ENCODE assay signal across 1 cellular context in the genomic region with DNA sequence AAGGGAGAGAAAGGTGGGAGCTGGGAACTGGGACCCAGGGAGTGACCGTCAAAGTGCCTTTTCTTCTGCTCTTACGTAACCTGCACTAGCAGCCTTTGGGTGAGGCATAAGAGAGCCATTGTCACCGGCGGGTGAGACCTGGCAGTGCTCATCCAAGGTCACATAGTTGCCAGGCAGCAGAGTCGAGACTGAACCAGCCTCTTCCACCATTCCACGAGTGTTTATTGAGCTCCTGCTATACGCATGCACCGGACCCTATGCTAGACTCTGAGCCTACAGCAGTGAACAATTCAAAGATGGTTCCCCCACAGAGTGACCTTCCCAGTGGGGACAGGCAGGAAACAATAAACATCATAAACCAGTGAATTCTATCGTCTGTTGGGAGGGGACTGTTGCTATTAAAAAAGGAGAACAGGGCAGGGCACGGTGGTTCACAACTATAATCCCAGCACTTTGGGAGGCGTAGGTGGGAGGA.
TF ChIP-seq lines count a peak whose summit lies in the region.

No MANE protein-coding gene starts in this region.

TF ChIP-seq in HepG2, 621 proteins besides CTCF, POLR2A, EP300 and RAD21 (continues in another document):
- TF ChIP-seq CEBPG (CRISPR knock-in tag; IDR thresholded peaks at IDR 0.05) (peak; percentile 87), SNAI1 (CRISPR knock-in tag; IDR thresholded peaks at IDR 0.05; ENCODE audit: borderline replicate concordance) (no peak), SIX4 (CRISPR knock-in tag; IDR thresholded peaks at IDR 0.05) (0 out of 2 replicates have a peak, but pooled peaks have one; percentile 16), RXRA (CRISPR knock-in tag; IDR thresholded peaks at IDR 0.05) (peak; percentile 74; the same call in 1 of the 2 replicates), MED1 (CRISPR knock-in tag; IDR thresholded peaks at IDR 0.05) (peak; percentile 47; the same call in 1 of the 2 replicates), TEAD3 (CRISPR knock-in tag; optimal IDR thresholded peaks at IDR 0.05; ENCODE audit: borderline replicate concordance) (peak; percentile 88), CREM (IDR thresholded peaks at IDR 0.05) (peak; percentile 25; the same call in 1 of the 2 replicates), CREM (CRISPR knock-in tag; IDR thresholded peaks at IDR 0.05) (no peak), ZNF180 (CRISPR knock-in tag; IDR thresholded peaks at IDR 0.05; ENCODE audit: borderline replicate concordance, low read depth) (no peak), YEATS2 (CRISPR knock-in tag; IDR thresholded peaks at IDR 0.05; ENCODE audit: borderline replicate concordance) (peak; percentile 58; the same call in 1 of the 2 replicates), ZFP41 (CRISPR knock-in tag; IDR thresholded peaks at IDR 0.05; ENCODE audit: borderline replicate concordance) (no peak), ZNF652 (CRISPR knock-in tag; IDR thresholded peaks at IDR 0.05; ENCODE audit: borderline replicate concordance, low read depth) (no peak), ZNF790 (CRISPR knock-in tag; IDR thresholded peaks at IDR 0.05; ENCODE audit: borderline replicate concordance) (no peak), NFATC3 (CRISPR knock-in tag; IDR thresholded peaks at IDR 0.05) (no peak), RFX1 (IDR thresholded peaks at IDR 0.05) (peak; percentile 63; the same call in 1 of the 2 replicates), ZBTB26 (CRISPR knock-in tag; IDR thresholded peaks at IDR 0.05; ENCODE audit: borderline replicate concordance) (peak; percentile 44; the same call in 1 of the 2 replicates), ZMYM2 (CRISPR knock-in tag; IDR thresholded peaks at IDR 0.05) (peak; percentile 81), GLI4 (CRISPR knock-in tag; IDR thresholded peaks at IDR 0.05; ENCODE audit: borderline replicate concordance) (0 out of 2 replicates have a peak, but pooled peaks have one; percentile 36), ZFP36L1 (CRISPR knock-in tag; IDR thresholded peaks at IDR 0.05) (0 out of 2 replicates have a peak, but pooled peaks have one; percentile 47), CHD4 (IDR thresholded peaks at IDR 0.05; ENCODE audit: borderline replicate concordance, low read length) (no peak), RARA (CRISPR knock-in tag; IDR thresholded peaks at IDR 0.05) (peak; percentile 85), RXRB (CRISPR knock-in tag; IDR thresholded peaks at IDR 0.05; ENCODE audit: borderline replicate concordance) (peak; percentile 84), REPIN1 (CRISPR knock-in tag; IDR thresholded peaks at IDR 0.05; ENCODE audit: borderline replicate concordance, low read depth) (0 out of 2 replicates have a peak, but pooled peaks have one; percentile 25), HMGXB4 (CRISPR knock-in tag; IDR thresholded peaks at IDR 0.05; ENCODE audit: borderline replicate concordance in 1 of 2, low read depth in 1 of 2) (0 out of 4 replicates have a peak, but pooled peaks of 1 of the 2 experiments have one; percentile 21), XRCC5 (optimal IDR thresholded peaks at IDR 0.05; ENCODE audit: low read length) (peak; percentile 69), HBP1 (CRISPR knock-in tag; IDR thresholded peaks at IDR 0.05; ENCODE audit: low read depth) (0 out of 2 replicates have a peak, but pooled peaks have one; percentile 39), YY1 (IDR thresholded peaks at IDR 0.05; ENCODE audit: insufficient read depth, insufficient replicate concordance, low read depth, low read length) (peak; percentile 55), ZNF12 (CRISPR knock-in tag; IDR thresholded peaks at IDR 0.05) (peak; percentile 77), MAFG (CRISPR knock-in tag; IDR thresholded peaks at IDR 0.05) (no peak), TARDBP (CRISPR knock-in tag; IDR thresholded peaks at IDR 0.05) (peak; percentile 60; the same call in 1 of the 2 replicates), ZNF292 (CRISPR knock-in tag; IDR thresholded peaks at IDR 0.05; ENCODE audit: borderline replicate concordance, low read depth) (peak; percentile 79; the same call in 1 of the 2 replicates), SOX13 (IDR thresholded peaks at IDR 0.05) (no peak), SOX13 (CRISPR knock-in tag; conservative IDR thresholded peaks at IDR 0.05 in 1 of 2, IDR thresholded peaks at IDR 0.05 in 1 of 2) (peak in 1 of 2 experiments; percentile 88; a peak in 2 of 4 replicates), FOXO1 (CRISPR knock-in tag; IDR thresholded peaks at IDR 0.05) (peak; percentile 41; the same call in 1 of the 2 replicates), RFXANK (CRISPR knock-in tag; IDR thresholded peaks at IDR 0.05) (peak; percentile 57; the same call in 1 of the 2 replicates), ZNF660 (CRISPR knock-in tag; IDR thresholded peaks at IDR 0.05; ENCODE audit: borderline replicate concordance, low read depth) (no peak), NONO (IDR thresholded peaks at IDR 0.05) (no peak), NONO (CRISPR knock-in tag; conservative IDR thresholded peaks at IDR 0.05) (peak; percentile 58; the same call in 1 of the 2 replicates), NR2F2 (IDR thresholded peaks at IDR 0.05; ENCODE audit: borderline replicate concordance, low read depth) (no peak), ZNF644 (CRISPR knock-in tag; IDR thresholded peaks at IDR 0.05; ENCODE audit: low read depth) (peak; percentile 85), HDAC1 (CRISPR knock-in tag; IDR thresholded peaks at IDR 0.05) (peak; percentile 64; the same call in 1 of the 2 replicates)
- TF ChIP-seq, protein P1, sequence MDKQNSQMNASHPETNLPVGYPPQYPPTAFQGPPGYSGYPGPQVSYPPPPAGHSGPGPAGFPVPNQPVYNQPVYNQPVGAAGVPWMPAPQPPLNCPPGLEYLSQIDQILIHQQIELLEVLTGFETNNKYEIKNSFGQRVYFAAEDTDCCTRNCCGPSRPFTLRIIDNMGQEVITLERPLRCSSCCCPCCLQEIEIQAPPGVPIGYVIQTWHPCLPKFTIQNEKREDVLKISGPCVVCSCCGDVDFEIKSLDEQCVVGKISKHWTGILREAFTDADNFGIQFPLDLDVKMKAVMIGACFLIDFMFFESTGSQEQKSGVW (CRISPR knock-in tag; IDR thresholded peaks at IDR 0.05; ENCODE audit: borderline replicate concordance), result no peak
- TF ChIP-seq, protein P2, sequence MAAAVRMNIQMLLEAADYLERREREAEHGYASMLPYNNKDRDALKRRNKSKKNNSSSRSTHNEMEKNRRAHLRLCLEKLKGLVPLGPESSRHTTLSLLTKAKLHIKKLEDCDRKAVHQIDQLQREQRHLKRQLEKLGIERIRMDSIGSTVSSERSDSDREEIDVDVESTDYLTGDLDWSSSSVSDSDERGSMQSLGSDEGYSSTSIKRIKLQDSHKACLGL (CRISPR knock-in tag; IDR thresholded peaks at IDR 0.05), result no peak
- TF ChIP-seq, protein P3, sequence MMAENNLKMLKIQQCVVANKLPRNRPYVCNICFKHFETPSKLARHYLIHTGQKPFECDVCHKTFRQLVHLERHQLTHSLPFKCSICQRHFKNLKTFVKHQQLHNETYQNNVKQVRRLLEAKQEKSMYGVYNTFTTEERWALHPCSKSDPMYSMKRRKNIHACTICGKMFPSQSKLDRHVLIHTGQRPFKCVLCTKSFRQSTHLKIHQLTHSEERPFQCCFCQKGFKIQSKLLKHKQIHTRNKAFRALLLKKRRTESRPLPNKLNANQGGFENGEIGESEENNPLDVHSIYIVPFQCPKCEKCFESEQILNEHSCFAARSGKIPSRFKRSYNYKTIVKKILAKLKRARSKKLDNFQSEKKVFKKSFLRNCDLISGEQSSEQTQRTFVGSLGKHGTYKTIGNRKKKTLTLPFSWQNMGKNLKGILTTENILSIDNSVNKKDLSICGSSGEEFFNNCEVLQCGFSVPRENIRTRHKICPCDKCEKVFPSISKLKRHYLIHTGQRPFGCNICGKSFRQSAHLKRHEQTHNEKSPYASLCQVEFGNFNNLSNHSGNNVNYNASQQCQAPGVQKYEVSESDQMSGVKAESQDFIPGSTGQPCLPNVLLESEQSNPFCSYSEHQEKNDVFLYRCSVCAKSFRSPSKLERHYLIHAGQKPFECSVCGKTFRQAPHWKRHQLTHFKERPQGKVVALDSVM (CRISPR knock-in tag; IDR thresholded peaks at IDR 0.05), result peak; percentile 26; the same call in 1 of the 2 replicates
- TF ChIP-seq, protein P4, sequence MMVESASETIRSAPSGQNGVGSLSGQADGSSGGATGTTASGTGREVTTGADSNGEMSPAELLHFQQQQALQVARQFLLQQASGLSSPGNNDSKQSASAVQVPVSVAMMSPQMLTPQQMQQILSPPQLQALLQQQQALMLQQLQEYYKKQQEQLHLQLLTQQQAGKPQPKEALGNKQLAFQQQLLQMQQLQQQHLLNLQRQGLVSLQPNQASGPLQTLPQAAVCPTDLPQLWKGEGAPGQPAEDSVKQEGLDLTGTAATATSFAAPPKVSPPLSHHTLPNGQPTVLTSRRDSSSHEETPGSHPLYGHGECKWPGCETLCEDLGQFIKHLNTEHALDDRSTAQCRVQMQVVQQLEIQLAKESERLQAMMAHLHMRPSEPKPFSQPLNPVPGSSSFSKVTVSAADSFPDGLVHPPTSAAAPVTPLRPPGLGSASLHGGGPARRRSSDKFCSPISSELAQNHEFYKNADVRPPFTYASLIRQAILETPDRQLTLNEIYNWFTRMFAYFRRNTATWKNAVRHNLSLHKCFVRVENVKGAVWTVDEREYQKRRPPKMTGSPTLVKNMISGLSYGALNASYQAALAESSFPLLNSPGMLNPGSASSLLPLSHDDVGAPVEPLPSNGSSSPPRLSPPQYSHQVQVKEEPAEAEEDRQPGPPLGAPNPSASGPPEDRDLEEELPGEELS (CRISPR knock-in tag; IDR thresholded peaks at IDR 0.05), result peak; percentile 46; the same call in 1 of the 2 replicates
- TF ChIP-seq, protein P5, sequence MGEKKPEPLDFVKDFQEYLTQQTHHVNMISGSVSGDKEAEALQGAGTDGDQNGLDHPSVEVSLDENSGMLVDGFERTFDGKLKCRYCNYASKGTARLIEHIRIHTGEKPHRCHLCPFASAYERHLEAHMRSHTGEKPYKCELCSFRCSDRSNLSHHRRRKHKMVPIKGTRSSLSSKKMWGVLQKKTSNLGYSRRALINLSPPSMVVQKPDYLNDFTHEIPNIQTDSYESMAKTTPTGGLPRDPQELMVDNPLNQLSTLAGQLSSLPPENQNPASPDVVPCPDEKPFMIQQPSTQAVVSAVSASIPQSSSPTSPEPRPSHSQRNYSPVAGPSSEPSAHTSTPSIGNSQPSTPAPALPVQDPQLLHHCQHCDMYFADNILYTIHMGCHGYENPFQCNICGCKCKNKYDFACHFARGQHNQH (CRISPR knock-in tag; IDR thresholded peaks at IDR 0.05), result peak; percentile 51; the same call in 1 of the 2 replicates
- TF ChIP-seq, protein P6, sequence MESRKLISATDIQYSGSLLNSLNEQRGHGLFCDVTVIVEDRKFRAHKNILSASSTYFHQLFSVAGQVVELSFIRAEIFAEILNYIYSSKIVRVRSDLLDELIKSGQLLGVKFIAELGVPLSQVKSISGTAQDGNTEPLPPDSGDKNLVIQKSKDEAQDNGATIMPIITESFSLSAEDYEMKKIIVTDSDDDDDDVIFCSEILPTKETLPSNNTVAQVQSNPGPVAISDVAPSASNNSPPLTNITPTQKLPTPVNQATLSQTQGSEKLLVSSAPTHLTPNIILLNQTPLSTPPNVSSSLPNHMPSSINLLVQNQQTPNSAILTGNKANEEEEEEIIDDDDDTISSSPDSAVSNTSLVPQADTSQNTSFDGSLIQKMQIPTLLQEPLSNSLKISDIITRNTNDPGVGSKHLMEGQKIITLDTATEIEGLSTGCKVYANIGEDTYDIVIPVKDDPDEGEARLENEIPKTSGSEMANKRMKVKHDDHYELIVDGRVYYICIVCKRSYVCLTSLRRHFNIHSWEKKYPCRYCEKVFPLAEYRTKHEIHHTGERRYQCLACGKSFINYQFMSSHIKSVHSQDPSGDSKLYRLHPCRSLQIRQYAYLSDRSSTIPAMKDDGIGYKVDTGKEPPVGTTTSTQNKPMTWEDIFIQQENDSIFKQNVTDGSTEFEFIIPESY (CRISPR knock-in tag; IDR thresholded peaks at IDR 0.05), result no peak
